1 cellular context compared by ENCODE assay signal in genomic region chr1:52033190-52034049, GRCh38.
TF ChIP-seq lines count a peak whose summit lies in the region.

Gene KTI12, minus strand, starts transcription at chr1:52033810. Its CDS starts 49 bp downstream, at chr1:52033761.

TF ChIP-seq in HepG2, 621 proteins besides CTCF, POLR2A, EP300 and RAD21 (continued from another document and continues in another):
- TF ChIP-seq GRHL1 (CRISPR knock-in tag; conservative IDR thresholded peaks at IDR 0.05) (no peak), ZBTB38 (CRISPR knock-in tag; IDR thresholded peaks at IDR 0.05) (0 out of 2 replicates have a peak, but pooled peaks have one; percentile 48), NFYC (CRISPR knock-in tag; IDR thresholded peaks at IDR 0.05) (peak; percentile 43; the same call in 1 of the 2 replicates), ZNF556 (CRISPR knock-in tag; IDR thresholded peaks at IDR 0.05; ENCODE audit: borderline replicate concordance) (peak; percentile 73; the same call in 1 of the 2 replicates), ZNF780A (CRISPR knock-in tag; IDR thresholded peaks at IDR 0.05) (no peak), GPN1 (CRISPR knock-in tag; IDR thresholded peaks at IDR 0.05; ENCODE audit: borderline replicate concordance) (no peak), CREM (IDR thresholded peaks at IDR 0.05) (peak; percentile 78), CREM (CRISPR knock-in tag; IDR thresholded peaks at IDR 0.05) (no peak), KDM5A (IDR thresholded peaks at IDR 0.05; ENCODE audit: borderline replicate concordance, low read length) (peak; percentile 69), RARG (CRISPR knock-in tag; IDR thresholded peaks at IDR 0.05; ENCODE audit: low read depth) (no peak), ZNF224 (CRISPR knock-in tag; IDR thresholded peaks at IDR 0.05) (peak; percentile 67; the same call in 1 of the 2 replicates), PAF1 (CRISPR knock-in tag; IDR thresholded peaks at IDR 0.05) (peak; percentile 79; the same call in 1 of the 2 replicates), ZNF720 (CRISPR knock-in tag; IDR thresholded peaks at IDR 0.05) (no peak), ZIK1 (CRISPR knock-in tag; IDR thresholded peaks at IDR 0.05; ENCODE audit: borderline replicate concordance, low read depth) (peak; percentile 82; the same call in 1 of the 2 replicates), ZBTB20 (CRISPR knock-in tag; IDR thresholded peaks at IDR 0.05; ENCODE audit: borderline replicate concordance, low read depth) (peak; percentile 69; the same call in 1 of the 2 replicates), HES4 (CRISPR knock-in tag; IDR thresholded peaks at IDR 0.05; ENCODE audit: borderline replicate concordance) (no peak), SAFB2 (CRISPR knock-in tag; IDR thresholded peaks at IDR 0.05; ENCODE audit: borderline replicate concordance, low read depth) (peak; percentile 56), AHR (CRISPR knock-in tag; IDR thresholded peaks at IDR 0.05) (0 out of 2 replicates have a peak, but pooled peaks have one; percentile 59), ZNF142 (CRISPR knock-in tag; IDR thresholded peaks at IDR 0.05) (peak; percentile 35; the same call in 1 of the 2 replicates), GZF1 (CRISPR knock-in tag; IDR thresholded peaks at IDR 0.05) (no peak), ZBTB25 (CRISPR knock-in tag; IDR thresholded peaks at IDR 0.05) (no peak), ZC3H4 (CRISPR knock-in tag; IDR thresholded peaks at IDR 0.05; ENCODE audit: borderline replicate concordance) (no peak; the same call in 1 of the 2 replicates), HNRNPK (IDR thresholded peaks at IDR 0.05; ENCODE audit: low read depth, low read length, poor library complexity, severe bottlenecking) (no peak), ARHGAP35 (CRISPR knock-in tag; IDR thresholded peaks at IDR 0.05; ENCODE audit: borderline replicate concordance) (peak; percentile 94; the same call in 1 of the 2 replicates), MAZ (IDR thresholded peaks at IDR 0.05; ENCODE audit: borderline replicate concordance, low read depth, low read length) (no peak), MAZ (CRISPR knock-in tag; IDR thresholded peaks at IDR 0.05; ENCODE audit: low read depth) (peak; percentile 80), TARDBP (CRISPR knock-in tag; IDR thresholded peaks at IDR 0.05) (peak; percentile 65; the same call in 1 of the 2 replicates), ZNF407 (CRISPR knock-in tag; IDR thresholded peaks at IDR 0.05; ENCODE audit: not compliant biosample characterization) (peak; percentile 40), MTA1 (CRISPR knock-in tag; IDR thresholded peaks at IDR 0.05; ENCODE audit: borderline replicate concordance) (peak; percentile 71), FOXJ3 (CRISPR knock-in tag; IDR thresholded peaks at IDR 0.05; ENCODE audit: borderline replicate concordance) (no peak), ZNF230 (CRISPR knock-in tag; IDR thresholded peaks at IDR 0.05) (peak; percentile 71; the same call in 1 of the 2 replicates), ZMYM4 (CRISPR knock-in tag; IDR thresholded peaks at IDR 0.05) (peak; percentile 35; the same call in 1 of the 2 replicates), KMT2A (CRISPR knock-in tag; IDR thresholded peaks at IDR 0.05) (peak; percentile 99), E2F2 (CRISPR knock-in tag; IDR thresholded peaks at IDR 0.05; ENCODE audit: borderline replicate concordance) (peak; percentile 83; the same call in 1 of the 2 replicates), ZNF317 (CRISPR knock-in tag; IDR thresholded peaks at IDR 0.05) (peak; percentile 66), ZNF256 (CRISPR knock-in tag; conservative IDR thresholded peaks at IDR 0.05) (0 out of 2 replicates have a peak, but pooled peaks have one; percentile 69), MED1 (CRISPR knock-in tag; IDR thresholded peaks at IDR 0.05) (peak; percentile 43), PHF20 (CRISPR knock-in tag; IDR thresholded peaks at IDR 0.05) (peak; percentile 92), ZBTB14 (CRISPR knock-in tag; IDR thresholded peaks at IDR 0.05) (0 out of 2 replicates have a peak, but pooled peaks have one; percentile 60), DR1 (CRISPR knock-in tag; IDR thresholded peaks at IDR 0.05) (no peak), ZNF639 (CRISPR knock-in tag; conservative IDR thresholded peaks at IDR 0.05) (no peak), ZFP36 (IDR thresholded peaks at IDR 0.05; ENCODE audit: borderline replicate concordance, low read depth, low read length, partially characterized antibody) (no peak)
